Comparison of ENCODE assay signal across 2 cellular contexts in the genomic region with DNA sequence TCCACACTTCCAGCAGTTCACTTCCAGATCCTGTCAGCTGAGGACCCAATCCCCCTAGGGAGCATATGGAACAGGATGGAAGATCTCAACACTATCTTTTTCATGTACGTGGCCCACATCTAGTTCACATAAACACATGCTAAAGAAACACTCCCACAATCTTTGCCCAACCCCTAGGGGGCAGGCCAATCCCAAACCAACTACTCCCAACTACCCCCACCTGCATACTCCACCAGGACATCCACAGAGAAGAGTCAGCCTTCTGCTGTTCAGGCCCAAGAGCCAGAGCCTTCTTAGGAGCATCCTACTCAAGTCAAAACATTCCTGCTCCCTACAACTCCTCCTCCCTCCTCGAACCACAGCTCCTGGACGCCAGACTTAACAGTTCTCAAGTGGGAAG.
TF ChIP-seq lines count a peak whose summit lies in the region.

No MANE protein-coding gene starts in this region.

TF ChIP-seq in HCT116, 20 proteins besides CTCF, POLR2A, EP300 and RAD21:
- no peak for TF ChIP-seq EZH2phosphoT487 (IDR thresholded peaks at IDR 0.05; ENCODE audit: borderline replicate concordance)
- no peak for TF ChIP-seq CBX3 (IDR thresholded peaks at IDR 0.05; ENCODE audit: low read depth)
- no peak for TF ChIP-seq EGR1 (IDR thresholded peaks at IDR 0.05; ENCODE audit: low read depth)

TF ChIP-seq in H1, 55 proteins besides CTCF, POLR2A, EP300 and RAD21:
- TF ChIP-seq, protein P1, sequence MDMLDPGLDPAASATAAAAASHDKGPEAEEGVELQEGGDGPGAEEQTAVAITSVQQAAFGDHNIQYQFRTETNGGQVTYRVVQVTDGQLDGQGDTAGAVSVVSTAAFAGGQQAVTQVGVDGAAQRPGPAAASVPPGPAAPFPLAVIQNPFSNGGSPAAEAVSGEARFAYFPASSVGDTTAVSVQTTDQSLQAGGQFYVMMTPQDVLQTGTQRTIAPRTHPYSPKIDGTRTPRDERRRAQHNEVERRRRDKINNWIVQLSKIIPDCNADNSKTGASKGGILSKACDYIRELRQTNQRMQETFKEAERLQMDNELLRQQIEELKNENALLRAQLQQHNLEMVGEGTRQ (IDR thresholded peaks at IDR 0.05; ENCODE audit: low read length) = no peak
- TF ChIP-seq CREB1 (IDR thresholded peaks at IDR 0.05) (no peak), POU5F1 (IDR thresholded peaks at IDR 0.05; ENCODE audit: low read depth, low read length) (no peak), TAF7 (optimal IDR thresholded peaks at IDR 0.05; ENCODE audit: borderline replicate concordance, low read depth, low read length) (no peak), SIX5 (IDR thresholded peaks at IDR 0.05; ENCODE audit: low read depth, low read length) (no peak), SRF (IDR thresholded peaks at IDR 0.05; ENCODE audit: low read depth, low read length) (no peak), SP4 (IDR thresholded peaks at IDR 0.05; ENCODE audit: low read length) (no peak), FOSL1 (IDR thresholded peaks at IDR 0.05; ENCODE audit: insufficient read depth, low read depth, low read length) (no peak), GTF2F1 (IDR thresholded peaks at IDR 0.05; ENCODE audit: borderline replicate concordance, low read depth, low read length) (no peak), RNF2 (IDR thresholded peaks at IDR 0.05; ENCODE audit: borderline replicate concordance, low read depth, low read length, missing control alignments, poor library complexity, severe bottlenecking) (no peak), GABPA (IDR thresholded peaks at IDR 0.05; ENCODE audit: borderline replicate concordance, insufficient read depth, low read length) (no peak), CHD1 (IDR thresholded peaks at IDR 0.05; ENCODE audit: low read depth, low read length) (no peak)
- TF ChIP-seq, protein P2, sequence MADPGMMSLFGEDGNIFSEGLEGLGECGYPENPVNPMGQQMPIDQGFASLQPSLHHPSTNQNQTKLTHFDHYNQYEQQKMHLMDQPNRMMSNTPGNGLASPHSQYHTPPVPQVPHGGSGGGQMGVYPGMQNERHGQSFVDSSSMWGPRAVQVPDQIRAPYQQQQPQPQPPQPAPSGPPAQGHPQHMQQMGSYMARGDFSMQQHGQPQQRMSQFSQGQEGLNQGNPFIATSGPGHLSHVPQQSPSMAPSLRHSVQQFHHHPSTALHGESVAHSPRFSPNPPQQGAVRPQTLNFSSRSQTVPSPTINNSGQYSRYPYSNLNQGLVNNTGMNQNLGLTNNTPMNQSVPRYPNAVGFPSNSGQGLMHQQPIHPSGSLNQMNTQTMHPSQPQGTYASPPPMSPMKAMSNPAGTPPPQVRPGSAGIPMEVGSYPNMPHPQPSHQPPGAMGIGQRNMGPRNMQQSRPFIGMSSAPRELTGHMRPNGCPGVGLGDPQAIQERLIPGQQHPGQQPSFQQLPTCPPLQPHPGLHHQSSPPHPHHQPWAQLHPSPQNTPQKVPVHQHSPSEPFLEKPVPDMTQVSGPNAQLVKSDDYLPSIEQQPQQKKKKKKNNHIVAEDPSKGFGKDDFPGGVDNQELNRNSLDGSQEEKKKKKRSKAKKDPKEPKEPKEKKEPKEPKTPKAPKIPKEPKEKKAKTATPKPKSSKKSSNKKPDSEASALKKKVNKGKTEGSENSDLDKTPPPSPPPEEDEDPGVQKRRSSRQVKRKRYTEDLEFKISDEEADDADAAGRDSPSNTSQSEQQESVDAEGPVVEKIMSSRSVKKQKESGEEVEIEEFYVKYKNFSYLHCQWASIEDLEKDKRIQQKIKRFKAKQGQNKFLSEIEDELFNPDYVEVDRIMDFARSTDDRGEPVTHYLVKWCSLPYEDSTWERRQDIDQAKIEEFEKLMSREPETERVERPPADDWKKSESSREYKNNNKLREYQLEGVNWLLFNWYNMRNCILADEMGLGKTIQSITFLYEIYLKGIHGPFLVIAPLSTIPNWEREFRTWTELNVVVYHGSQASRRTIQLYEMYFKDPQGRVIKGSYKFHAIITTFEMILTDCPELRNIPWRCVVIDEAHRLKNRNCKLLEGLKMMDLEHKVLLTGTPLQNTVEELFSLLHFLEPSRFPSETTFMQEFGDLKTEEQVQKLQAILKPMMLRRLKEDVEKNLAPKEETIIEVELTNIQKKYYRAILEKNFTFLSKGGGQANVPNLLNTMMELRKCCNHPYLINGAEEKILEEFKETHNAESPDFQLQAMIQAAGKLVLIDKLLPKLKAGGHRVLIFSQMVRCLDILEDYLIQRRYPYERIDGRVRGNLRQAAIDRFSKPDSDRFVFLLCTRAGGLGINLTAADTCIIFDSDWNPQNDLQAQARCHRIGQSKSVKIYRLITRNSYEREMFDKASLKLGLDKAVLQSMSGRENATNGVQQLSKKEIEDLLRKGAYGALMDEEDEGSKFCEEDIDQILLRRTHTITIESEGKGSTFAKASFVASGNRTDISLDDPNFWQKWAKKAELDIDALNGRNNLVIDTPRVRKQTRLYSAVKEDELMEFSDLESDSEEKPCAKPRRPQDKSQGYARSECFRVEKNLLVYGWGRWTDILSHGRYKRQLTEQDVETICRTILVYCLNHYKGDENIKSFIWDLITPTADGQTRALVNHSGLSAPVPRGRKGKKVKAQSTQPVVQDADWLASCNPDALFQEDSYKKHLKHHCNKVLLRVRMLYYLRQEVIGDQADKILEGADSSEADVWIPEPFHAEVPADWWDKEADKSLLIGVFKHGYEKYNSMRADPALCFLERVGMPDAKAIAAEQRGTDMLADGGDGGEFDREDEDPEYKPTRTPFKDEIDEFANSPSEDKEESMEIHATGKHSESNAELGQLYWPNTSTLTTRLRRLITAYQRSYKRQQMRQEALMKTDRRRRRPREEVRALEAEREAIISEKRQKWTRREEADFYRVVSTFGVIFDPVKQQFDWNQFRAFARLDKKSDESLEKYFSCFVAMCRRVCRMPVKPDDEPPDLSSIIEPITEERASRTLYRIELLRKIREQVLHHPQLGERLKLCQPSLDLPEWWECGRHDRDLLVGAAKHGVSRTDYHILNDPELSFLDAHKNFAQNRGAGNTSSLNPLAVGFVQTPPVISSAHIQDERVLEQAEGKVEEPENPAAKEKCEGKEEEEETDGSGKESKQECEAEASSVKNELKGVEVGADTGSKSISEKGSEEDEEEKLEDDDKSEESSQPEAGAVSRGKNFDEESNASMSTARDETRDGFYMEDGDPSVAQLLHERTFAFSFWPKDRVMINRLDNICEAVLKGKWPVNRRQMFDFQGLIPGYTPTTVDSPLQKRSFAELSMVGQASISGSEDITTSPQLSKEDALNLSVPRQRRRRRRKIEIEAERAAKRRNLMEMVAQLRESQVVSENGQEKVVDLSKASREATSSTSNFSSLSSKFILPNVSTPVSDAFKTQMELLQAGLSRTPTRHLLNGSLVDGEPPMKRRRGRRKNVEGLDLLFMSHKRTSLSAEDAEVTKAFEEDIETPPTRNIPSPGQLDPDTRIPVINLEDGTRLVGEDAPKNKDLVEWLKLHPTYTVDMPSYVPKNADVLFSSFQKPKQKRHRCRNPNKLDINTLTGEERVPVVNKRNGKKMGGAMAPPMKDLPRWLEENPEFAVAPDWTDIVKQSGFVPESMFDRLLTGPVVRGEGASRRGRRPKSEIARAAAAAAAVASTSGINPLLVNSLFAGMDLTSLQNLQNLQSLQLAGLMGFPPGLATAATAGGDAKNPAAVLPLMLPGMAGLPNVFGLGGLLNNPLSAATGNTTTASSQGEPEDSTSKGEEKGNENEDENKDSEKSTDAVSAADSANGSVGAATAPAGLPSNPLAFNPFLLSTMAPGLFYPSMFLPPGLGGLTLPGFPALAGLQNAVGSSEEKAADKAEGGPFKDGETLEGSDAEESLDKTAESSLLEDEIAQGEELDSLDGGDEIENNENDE (IDR thresholded peaks at IDR 0.05; ENCODE audit: insufficient replicate concordance, low read length) = no peak
- TF ChIP-seq, protein P3, sequence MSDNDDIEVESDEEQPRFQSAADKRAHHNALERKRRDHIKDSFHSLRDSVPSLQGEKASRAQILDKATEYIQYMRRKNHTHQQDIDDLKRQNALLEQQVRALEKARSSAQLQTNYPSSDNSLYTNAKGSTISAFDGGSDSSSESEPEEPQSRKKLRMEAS (IDR thresholded peaks at IDR 0.05) = no peak
